In the genomic region with DNA sequence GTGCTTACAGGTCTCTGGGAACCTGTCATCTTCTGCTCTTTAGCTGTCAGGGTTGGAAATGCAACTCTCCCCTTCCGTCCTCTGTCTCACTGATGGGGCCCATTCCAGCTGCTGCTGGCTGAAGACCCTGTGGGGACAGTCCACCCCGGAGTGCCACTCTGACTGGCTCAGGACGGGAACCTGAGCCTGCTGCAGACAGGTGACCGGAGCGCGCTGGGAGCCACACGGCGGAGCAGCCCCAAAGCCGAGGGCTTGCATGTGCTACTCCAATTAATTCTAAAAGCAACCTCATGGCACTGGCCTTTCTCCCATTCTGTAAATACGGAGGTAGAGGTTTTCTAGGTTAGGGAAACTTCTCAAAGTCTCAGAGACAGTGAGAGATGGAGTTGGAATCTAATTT, we compare ENCODE assay signal across 14 cellular contexts.
"Had no signal": no experiment of that assay in that cellular context is flagged by ENCODE, and none has a peak within 500 bp of the region (broad histone marks: within the 10 kb centered on the region; RNA-seq: fewer than 3 reads in every experiment).

No MANE protein-coding gene starts in this region.

- DNase-seq: activated naive CD4-positive, alpha-beta T cell treated with Interleukin-2 at 50 U/mL for 16 hours; activated naive CD8-positive, alpha-beta T cell treated with anti-CD3 and anti-CD28 coated beads for 36 hours; activated T-cell treated with anti-CD3 and anti-CD28 coated beads, Interleukin-2, amount 50 U/mL, for 1 hour; cerebellar nuclear complex; endodermal cell; esophagus squamous epithelium; gastrocnemius medialis; hippocampal formation; left ventricle myocardium inferior; occipital lobe; spleen; stimulated activated CD4-positive, alpha-beta T cell treated with anti-CD3 and anti-CD28 coated beads, Interleukin-4, amount 100 ng/mL, for 24 hours; stimulated activated naive CD8-positive, alpha-beta T cell treated with anti-CD3 and anti-CD28 coated beads, Interleukin-15, Interleukin-2, amounts not matched to agents 100 U/mL and 50 U/mL, for 24 hours had no signal

- H3K9me3 Mint-ChIP-seq: T-helper 2 cell treated with Interferon-gamma antibody and Interleukin-4, amounts not matched to agents 5 μg/mL and 100 μg/mL, for 36 hours had no signal

- H3K4me3 Mint-ChIP-seq: activated naive CD8-positive, alpha-beta T cell treated with anti-CD3 and anti-CD28 coated beads for 36 hours; endodermal cell; T-helper 2 cell treated with Interferon-gamma antibody and Interleukin-4, amounts not matched to agents 5 μg/mL and 100 μg/mL, for 36 hours had no signal

- ATAC-seq: gastrocnemius medialis; stimulated activated naive CD8-positive, alpha-beta T cell treated with anti-CD3 and anti-CD28 coated beads, Interleukin-15, Interleukin-2, amounts not matched to agents 100 U/mL and 50 U/mL, for 24 hours had no signal

- H3K27ac Mint-ChIP-seq: activated naive CD8-positive, alpha-beta T cell treated with anti-CD3 and anti-CD28 coated beads for 36 hours; endodermal cell; T-helper 2 cell treated with Interferon-gamma antibody and Interleukin-4, amounts not matched to agents 5 μg/mL and 100 μg/mL, for 36 hours had no signal

- H3K36me3 Mint-ChIP-seq: activated naive CD8-positive, alpha-beta T cell treated with anti-CD3 and anti-CD28 coated beads for 36 hours had no signal

- H3K4me1 Mint-ChIP-seq: activated naive CD8-positive, alpha-beta T cell treated with anti-CD3 and anti-CD28 coated beads for 36 hours had no signal
